1 cellular context compared by ENCODE assay signal in the genomic region with DNA sequence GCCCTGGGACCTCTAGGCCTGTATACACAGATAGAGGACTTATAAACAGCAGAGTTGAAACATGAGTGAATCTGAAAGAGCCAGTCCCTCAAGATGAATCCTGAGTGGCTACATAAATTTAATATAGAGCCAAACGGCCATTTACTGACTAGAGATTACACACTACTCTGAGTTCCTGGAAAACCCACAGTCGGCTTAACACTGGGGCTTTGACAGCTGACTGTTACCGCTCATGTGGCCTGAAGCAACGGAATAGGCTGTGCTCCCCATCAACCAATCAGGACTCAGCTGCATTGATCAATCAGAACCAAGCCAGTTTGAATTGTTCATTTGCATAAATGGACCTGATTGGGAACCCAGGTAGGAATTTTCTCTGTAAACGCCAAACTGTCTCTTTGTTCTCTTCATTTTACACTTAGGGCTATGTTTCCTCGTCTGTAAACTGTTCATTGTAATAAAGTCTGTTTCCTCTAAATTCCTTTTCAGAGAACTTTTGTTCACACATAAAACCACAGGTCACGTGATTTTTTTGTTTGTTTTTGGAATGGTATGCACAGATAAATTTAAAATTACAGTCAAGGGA.
TF ChIP-seq lines count a peak whose summit lies in the region.

No MANE protein-coding gene starts in this region.

TF ChIP-seq in K562, 482 proteins besides CTCF, POLR2A, EP300 and RAD21 (continued from another document and continues in another):
- TF ChIP-seq BRF2 (IDR thresholded peaks at IDR 0.05; ENCODE audit: borderline replicate concordance, insufficient read depth, insufficient read length) (no peak), RBM25 (IDR thresholded peaks at IDR 0.05; ENCODE audit: low read depth, low read length, severe bottlenecking) (peak; percentile 52), ZNF184 (CRISPR knock-in tag; IDR thresholded peaks at IDR 0.05) (no peak), SIRT6 (IDR thresholded peaks at IDR 0.05; ENCODE audit: low read depth, low read length) (no peak), PURB (CRISPR knock-in tag; IDR thresholded peaks at IDR 0.05; ENCODE audit: low read depth) (no peak), BRCA1 (IDR thresholded peaks at IDR 0.05) (no peak), BRCA1 (CRISPR knock-in tag; IDR thresholded peaks at IDR 0.05) (no peak), ZEB2 (IDR thresholded peaks at IDR 0.05) (no peak), TEAD1 (CRISPR knock-in tag; IDR thresholded peaks at IDR 0.05) (no peak), COPS2 (conservative IDR thresholded peaks at IDR 0.05) (no peak), MYC (IDR thresholded peaks at IDR 0.05; ENCODE audit: low read depth, low read length) (peak; percentile 66), MYC (CRISPR knock-in tag; IDR thresholded peaks at IDR 0.05; ENCODE audit: borderline replicate concordance, low read depth) (no peak), ZNF695 (CRISPR knock-in tag; IDR thresholded peaks at IDR 0.05) (no peak), ZNF780A (CRISPR knock-in tag; IDR thresholded peaks at IDR 0.05) (no peak), CEBPG (CRISPR knock-in tag; IDR thresholded peaks at IDR 0.05) (no peak), CEBPG (tag; conservative IDR thresholded peaks at IDR 0.05 in 1 of 2, IDR thresholded peaks at IDR 0.05 in 1 of 2) (no peak), FOSL1 (tag; conservative IDR thresholded peaks at IDR 0.05) (peak; percentile 53; the same call in 1 of the 2 replicates), YBX1 (IDR thresholded peaks at IDR 0.05) (no peak), PTRF (tag; IDR thresholded peaks at IDR 0.05) (0 out of 2 replicates have a peak, but pooled peaks have one; percentile 49), DACH1 (IDR thresholded peaks at IDR 0.05; ENCODE audit: partially characterized antibody) (no peak), CHD1 (IDR thresholded peaks at IDR 0.05; ENCODE audit: low read length) (no peak), HNRNPLL (IDR thresholded peaks at IDR 0.05; ENCODE audit: low read depth, low read length, poor library complexity, severe bottlenecking) (no peak), ZNF75A (CRISPR knock-in tag; IDR thresholded peaks at IDR 0.05) (no peak), HNRNPUL1 (IDR thresholded peaks at IDR 0.05; ENCODE audit: low read length) (no peak), ZMIZ1 (IDR thresholded peaks at IDR 0.05; ENCODE audit: low read depth in 2 of 2, low read length in 2 of 2) (no peak), PRPF4 (IDR thresholded peaks at IDR 0.05; ENCODE audit: insufficient read depth, low read depth, low read length, poor library complexity, severe bottlenecking) (no peak), MEIS2 (IDR thresholded peaks at IDR 0.05; ENCODE audit: partially characterized antibody) (peak; percentile 85), CEBPB (tag; IDR thresholded peaks at IDR 0.05) (no peak), ZNF655 (CRISPR knock-in tag; IDR thresholded peaks at IDR 0.05) (no peak), MBD1 (CRISPR knock-in tag; IDR thresholded peaks at IDR 0.05) (no peak), PTBP1 (IDR thresholded peaks at IDR 0.05; ENCODE audit: low read depth, low read length) (no peak), RBM39 (optimal IDR thresholded peaks at IDR 0.05; ENCODE audit: low read depth, low read length) (no peak), NUFIP1 (IDR thresholded peaks at IDR 0.05; ENCODE audit: partially characterized antibody) (no peak), HLTF (IDR thresholded peaks at IDR 0.05) (no peak), ZNF785 (CRISPR knock-in tag; IDR thresholded peaks at IDR 0.05) (no peak), SRSF7 (optimal IDR thresholded peaks at IDR 0.05; ENCODE audit: low read depth, low read length) (no peak)
- TF ChIP-seq, protein P1, sequence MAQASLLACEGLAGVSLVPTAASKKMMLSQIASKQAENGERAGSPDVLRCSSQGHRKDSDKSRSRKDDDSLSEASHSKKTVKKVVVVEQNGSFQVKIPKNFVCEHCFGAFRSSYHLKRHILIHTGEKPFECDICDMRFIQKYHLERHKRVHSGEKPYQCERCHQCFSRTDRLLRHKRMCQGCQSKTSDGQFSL (CRISPR knock-in tag; IDR thresholded peaks at IDR 0.05), result no peak
- TF ChIP-seq, protein P1 (tag; IDR thresholded peaks at IDR 0.05), result no peak
- TF ChIP-seq, protein P2, sequence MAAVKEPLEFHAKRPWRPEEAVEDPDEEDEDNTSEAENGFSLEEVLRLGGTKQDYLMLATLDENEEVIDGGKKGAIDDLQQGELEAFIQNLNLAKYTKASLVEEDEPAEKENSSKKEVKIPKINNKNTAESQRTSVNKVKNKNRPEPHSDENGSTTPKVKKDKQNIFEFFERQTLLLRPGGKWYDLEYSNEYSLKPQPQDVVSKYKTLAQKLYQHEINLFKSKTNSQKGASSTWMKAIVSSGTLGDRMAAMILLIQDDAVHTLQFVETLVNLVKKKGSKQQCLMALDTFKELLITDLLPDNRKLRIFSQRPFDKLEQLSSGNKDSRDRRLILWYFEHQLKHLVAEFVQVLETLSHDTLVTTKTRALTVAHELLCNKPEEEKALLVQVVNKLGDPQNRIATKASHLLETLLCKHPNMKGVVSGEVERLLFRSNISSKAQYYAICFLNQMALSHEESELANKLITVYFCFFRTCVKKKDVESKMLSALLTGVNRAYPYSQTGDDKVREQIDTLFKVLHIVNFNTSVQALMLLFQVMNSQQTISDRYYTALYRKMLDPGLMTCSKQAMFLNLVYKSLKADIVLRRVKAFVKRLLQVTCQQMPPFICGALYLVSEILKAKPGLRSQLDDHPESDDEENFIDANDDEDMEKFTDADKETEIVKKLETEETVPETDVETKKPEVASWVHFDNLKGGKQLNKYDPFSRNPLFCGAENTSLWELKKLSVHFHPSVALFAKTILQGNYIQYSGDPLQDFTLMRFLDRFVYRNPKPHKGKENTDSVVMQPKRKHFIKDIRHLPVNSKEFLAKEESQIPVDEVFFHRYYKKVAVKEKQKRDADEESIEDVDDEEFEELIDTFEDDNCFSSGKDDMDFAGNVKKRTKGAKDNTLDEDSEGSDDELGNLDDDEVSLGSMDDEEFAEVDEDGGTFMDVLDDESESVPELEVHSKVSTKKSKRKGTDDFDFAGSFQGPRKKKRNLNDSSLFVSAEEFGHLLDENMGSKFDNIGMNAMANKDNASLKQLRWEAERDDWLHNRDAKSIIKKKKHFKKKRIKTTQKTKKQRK (IDR thresholded peaks at IDR 0.05; ENCODE audit: borderline replicate concordance, low read depth, low read length), result no peak
- TF ChIP-seq, protein P3, sequence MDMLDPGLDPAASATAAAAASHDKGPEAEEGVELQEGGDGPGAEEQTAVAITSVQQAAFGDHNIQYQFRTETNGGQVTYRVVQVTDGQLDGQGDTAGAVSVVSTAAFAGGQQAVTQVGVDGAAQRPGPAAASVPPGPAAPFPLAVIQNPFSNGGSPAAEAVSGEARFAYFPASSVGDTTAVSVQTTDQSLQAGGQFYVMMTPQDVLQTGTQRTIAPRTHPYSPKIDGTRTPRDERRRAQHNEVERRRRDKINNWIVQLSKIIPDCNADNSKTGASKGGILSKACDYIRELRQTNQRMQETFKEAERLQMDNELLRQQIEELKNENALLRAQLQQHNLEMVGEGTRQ (CRISPR knock-in tag; IDR thresholded peaks at IDR 0.05), result peak; percentile 57
- TF ChIP-seq, protein P4, sequence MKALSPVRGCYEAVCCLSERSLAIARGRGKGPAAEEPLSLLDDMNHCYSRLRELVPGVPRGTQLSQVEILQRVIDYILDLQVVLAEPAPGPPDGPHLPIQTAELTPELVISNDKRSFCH (CRISPR knock-in tag; IDR thresholded peaks at IDR 0.05), result no peak
- TF ChIP-seq, protein P4 (tag; IDR thresholded peaks at IDR 0.05), result no peak
- TF ChIP-seq, protein P5, sequence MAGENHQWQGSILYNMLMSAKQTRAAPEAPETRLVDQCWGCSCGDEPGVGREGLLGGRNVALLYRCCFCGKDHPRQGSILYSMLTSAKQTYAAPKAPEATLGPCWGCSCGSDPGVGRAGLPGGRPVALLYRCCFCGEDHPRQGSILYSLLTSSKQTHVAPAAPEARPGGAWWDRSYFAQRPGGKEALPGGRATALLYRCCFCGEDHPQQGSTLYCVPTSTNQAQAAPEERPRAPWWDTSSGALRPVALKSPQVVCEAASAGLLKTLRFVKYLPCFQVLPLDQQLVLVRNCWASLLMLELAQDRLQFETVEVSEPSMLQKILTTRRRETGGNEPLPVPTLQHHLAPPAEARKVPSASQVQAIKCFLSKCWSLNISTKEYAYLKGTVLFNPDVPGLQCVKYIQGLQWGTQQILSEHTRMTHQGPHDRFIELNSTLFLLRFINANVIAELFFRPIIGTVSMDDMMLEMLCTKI (IDR thresholded peaks at IDR 0.05; ENCODE audit: partially characterized antibody), result no peak
- TF ChIP-seq, protein P6, sequence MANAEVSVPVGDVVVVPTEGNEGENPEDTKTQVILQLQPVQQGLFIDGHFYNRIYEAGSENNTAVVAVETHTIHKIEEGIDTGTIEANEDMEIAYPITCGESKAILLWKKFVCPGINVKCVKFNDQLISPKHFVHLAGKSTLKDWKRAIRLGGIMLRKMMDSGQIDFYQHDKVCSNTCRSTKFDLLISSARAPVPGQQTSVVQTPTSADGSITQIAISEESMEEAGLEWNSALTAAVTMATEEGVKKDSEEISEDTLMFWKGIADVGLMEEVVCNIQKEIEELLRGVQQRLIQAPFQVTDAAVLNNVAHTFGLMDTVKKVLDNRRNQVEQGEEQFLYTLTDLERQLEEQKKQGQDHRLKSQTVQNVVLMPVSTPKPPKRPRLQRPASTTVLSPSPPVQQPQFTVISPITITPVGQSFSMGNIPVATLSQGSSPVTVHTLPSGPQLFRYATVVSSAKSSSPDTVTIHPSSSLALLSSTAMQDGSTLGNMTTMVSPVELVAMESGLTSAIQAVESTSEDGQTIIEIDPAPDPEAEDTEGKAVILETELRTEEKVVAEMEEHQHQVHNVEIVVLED (CRISPR knock-in tag; IDR thresholded peaks at IDR 0.05), result no peak
- TF ChIP-seq, protein P7, sequence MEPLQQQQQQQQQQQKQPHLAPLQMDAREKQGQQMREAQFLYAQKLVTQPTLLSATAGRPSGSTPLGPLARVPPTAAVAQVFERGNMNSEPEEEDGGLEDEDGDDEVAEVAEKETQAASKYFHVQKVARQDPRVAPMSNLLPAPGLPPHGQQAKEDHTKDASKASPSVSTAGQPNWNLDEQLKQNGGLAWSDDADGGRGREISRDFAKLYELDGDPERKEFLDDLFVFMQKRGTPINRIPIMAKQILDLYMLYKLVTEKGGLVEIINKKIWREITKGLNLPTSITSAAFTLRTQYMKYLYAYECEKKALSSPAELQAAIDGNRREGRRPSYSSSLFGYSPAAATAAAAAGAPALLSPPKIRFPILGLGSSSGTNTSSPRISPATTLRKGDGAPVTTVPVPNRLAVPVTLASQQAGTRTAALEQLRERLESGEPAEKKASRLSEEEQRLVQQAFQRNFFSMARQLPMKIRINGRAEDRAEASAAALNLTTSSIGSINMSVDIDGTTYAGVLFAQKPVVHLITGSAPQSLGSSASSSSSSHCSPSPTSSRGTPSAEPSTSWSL (CRISPR knock-in tag; IDR thresholded peaks at IDR 0.05; ENCODE audit: borderline replicate concordance), result no peak
